In genomic region chr10:123669901-123670300, GRCh38 we compare ENCODE assay signal across 20 cellular contexts. TPM values are rescaled to one million over a fixed set of nuclear protein-coding genes. Genes with fewer than 3 reads are reported as not detected.
"Had no signal": no experiment of that assay in that cellular context is flagged by ENCODE, and none has a peak within 500 bp of the region (broad histone marks: within the 10 kb centered on the region; RNA-seq: fewer than 3 reads in every experiment).

No MANE protein-coding gene starts in this region.

- H3K27me3 ChIP-seq: vagina had no signal

- DNase-seq: activated CD4-positive, alpha-beta T cell treated with anti-CD3 and anti-CD28 coated beads, Interleukin-2, amount 50 U/mL, for 4 hours; activated CD4-positive, CD25-positive, alpha-beta regulatory T cell treated with anti-CD3 and anti-CD28 coated beads, Interleukin-2, amount 50 U/mL, for 72 hours; activated naive CD4-positive, alpha-beta T cell treated with anti-CD3 and anti-CD28 coated beads, Interleukin-2, amount 10 ng/mL, durations not matched to agents 7 days and 5 days; dorsolateral prefrontal cortex; erythroblast; kidney; left ventricle myocardium superior; mesenchymal stem cell; naive thymus-derived CD8-positive, alpha-beta T cell; posterior cingulate gyrus; retina; tibial artery had no signal

- H3K4me3 ChIP-seq: cardiac muscle cell, hepatocyte, tibial artery, vagina had no signal

- H3K9me3 ChIP-seq: neutrophil, tibial artery, vagina had no signal

- H3K36me3 ChIP-seq: cardiac muscle cell, neutrophil, tibial artery, vagina had no signal

- H3K27ac ChIP-seq: cardiac muscle cell, dorsolateral prefrontal cortex, hepatocyte, neutrophil, tibial artery, vagina had no signal

- ATAC-seq: activated T-helper 17 cell treated with anti-CD3 and anti-CD28 coated beads, Interleukin-2, amount 50 U/mL, for 72 hours; left ventricle myocardium superior; naive thymus-derived CD8-positive, alpha-beta T cell; stimulated activated memory B cell treated with anti-CD40 and anti-IgM and Interleukin-4, amounts not matched to agents 10 μg/mL and 1 μg/mL and 100 μg/mL, for 72 hours had no signal

RNA-seq across cellular contexts. Expression of gene GPR26, which starts 3.7 kb away (rescaled TPM):
- total RNA-seq: activated T-helper 17 cell treated with anti-CD3 and anti-CD28 coated beads, Interleukin-2, amount 50 U/mL, for 72 hours; cardiac muscle cell; glomerular endothelial cell; hepatocyte; kidney; left ventricle myocardium superior; mucosa of gallbladder; naive thymus-derived CD8-positive, alpha-beta T cell; vagina had no signal
